In genomic region chr1:194052514-194053333, GRCh38 we compare ENCODE assay signal across 15 cellular contexts.
DNase-seq lines count a peak whose midpoint lies in the region; ATAC-seq and TF ChIP-seq lines count a peak whose summit lies in the region.
"Had no signal": no experiment of that assay in that cellular context is flagged by ENCODE, and none has a peak within 500 bp of the region (broad histone marks: within the 10 kb centered on the region; RNA-seq: fewer than 3 reads in every experiment).

No MANE protein-coding gene starts in this region.

- H3K14ac ChIP-seq in mesenchymal stem cell (ENCODE audit: low read length in 2 of 2): no peak overlapping the region

- POLR2A ChIA-PET in activated CD8-positive, alpha-beta T cell treated with anti-CD3 and anti-CD28 coated beads, Interleukin-2, amount 10 ng/mL, durations not matched to agents 7 days and 5 days (lab: Charles Lee): no interaction called here

- H3K79me1 ChIP-seq in mesenchymal stem cell (replicated peaks; ENCODE audit: low read length, poor library complexity, severe bottlenecking): no peaks in the 10 kb centered on the region

- no peaks in the 10 kb centered on the region for H3K9me3 ChIP-seq in upper lobe of right lung
- H3K9me3 ChIP-seq in mesenchymal stem cell (ENCODE audit: control insufficient read depth, low read length): peaks cover 4% of the 10 kb centered on the region
- H3K9me3 ChIP-seq in ascending aorta: no peaks in the 10 kb centered on the region
- H3K9me3 ChIP-seq: right atrium auricular region, tibial artery had no signal

- peak overlapping the region; percentile 93 for H3K27ac Mint-ChIP-seq in activated naive CD4-positive, alpha-beta T cell treated with anti-CD3 and anti-CD28 coated beads, Interleukin-2, amount 50 U/mL, for 24 hours
- H3K27ac Mint-ChIP-seq in activated CD8-positive, alpha-beta T cell treated with anti-CD3 and anti-CD28 coated beads, Interleukin-2, amount 10 ng/mL, durations not matched to agents 7 days and 5 days: peak overlapping the region; percentile 86

- no peak overlapping the region for H3K27ac ChIP-seq in upper lobe of right lung
- H3K27ac ChIP-seq in mesenchymal stem cell (ENCODE audit: low read length, poor library complexity, severe bottlenecking): no peak overlapping the region
- H3K27ac ChIP-seq in ascending aorta: no peak overlapping the region
- H3K27ac ChIP-seq: right atrium auricular region, tibial artery had no signal

- H2AFZ ChIP-seq in mesenchymal stem cell (ENCODE audit: low read depth, low read length): no peak overlapping the region

- no peaks in the 10 kb centered on the region for H3K27me3 ChIP-seq in upper lobe of right lung
- H3K27me3 ChIP-seq in mesenchymal stem cell (ENCODE audit: control insufficient read depth in 1 of 2, insufficient read depth in 1 of 2, low read length in 2 of 2): no peaks in the 10 kb centered on the region
- H3K27me3 ChIP-seq in ascending aorta: no peaks in the 10 kb centered on the region
- H3K27me3 ChIP-seq: right atrium auricular region, tibial artery had no signal

- H3K4me2 ChIP-seq in mesenchymal stem cell (ENCODE audit: low read length, poor library complexity, severe bottlenecking): no peak overlapping the region

- H2BK15ac ChIP-seq in mesenchymal stem cell (ENCODE audit: low read depth, poor library complexity, severe bottlenecking): no peak overlapping the region

- no peaks in the 10 kb centered on the region for H3K36me3 Mint-ChIP-seq in activated naive CD4-positive, alpha-beta T cell treated with anti-CD3 and anti-CD28 coated beads, Interleukin-2, amount 50 U/mL, for 24 hours
- peaks cover 19% of the 10 kb centered on the region for H3K36me3 Mint-ChIP-seq in activated CD8-positive, alpha-beta T cell treated with anti-CD3 and anti-CD28 coated beads, Interleukin-2, amount 10 ng/mL, durations not matched to agents 7 days and 5 days (ENCODE audit: low read depth)

- no peaks in the 10 kb centered on the region for H3K9me3 Mint-ChIP-seq in activated naive CD4-positive, alpha-beta T cell treated with anti-CD3 and anti-CD28 coated beads, Interleukin-2, amount 50 U/mL, for 24 hours
- H3K9me3 Mint-ChIP-seq in activated CD8-positive, alpha-beta T cell treated with anti-CD3 and anti-CD28 coated beads, Interleukin-2, amount 10 ng/mL, durations not matched to agents 7 days and 5 days (ENCODE audit: insufficient read depth): peaks cover 8% of the 10 kb centered on the region

- H3K4me1 Mint-ChIP-seq in activated naive CD4-positive, alpha-beta T cell treated with anti-CD3 and anti-CD28 coated beads, Interleukin-2, amount 50 U/mL, for 24 hours: peaks cover 68% of the 10 kb centered on the region
- peaks cover 45% of the 10 kb centered on the region for H3K4me1 Mint-ChIP-seq in activated CD8-positive, alpha-beta T cell treated with anti-CD3 and anti-CD28 coated beads, Interleukin-2, amount 10 ng/mL, durations not matched to agents 7 days and 5 days (ENCODE audit: low read depth)

- TF ChIP-seq CTCF in upper lobe of right lung (IDR thresholded peaks at IDR 0.05) (no peak), ascending aorta (IDR thresholded peaks at IDR 0.05) (no peak)

- no peak for DNase-seq in activated naive CD4-positive, alpha-beta T cell treated with Interleukin-2 at 50 U/mL for 16 hours
- no peak for DNase-seq in activated CD8-positive, alpha-beta T cell treated with anti-CD3 and anti-CD28 coated beads, Interleukin-2, amount 10 ng/mL, durations not matched to agents 7 days and 5 days
- DNase-seq in upper lobe of right lung (no peak), mesenchymal stem cell (no peak), ascending aorta (ENCODE audit: low spot score in 2 of 2) (no peak), CD1c-positive myeloid dendritic cell (ENCODE audit: extremely low spot score) (no peak)
- DNase-seq: DND-41; NCI-H1436 treated with DMSO at 0.1 percent for 48 hours; NK-92 treated with Interleukin-12 subunit alpha and Interleukin-12 subunit beta, amount 100 ng/mL, for 24 hours; SW 1271; tibial artery had no signal

- no peak overlapping the region for H3K23ac ChIP-seq in mesenchymal stem cell (ENCODE audit: low read length in 2 of 2)

- ATAC-seq in HG02885 (IDR thresholded peaks at IDR 0.05; ENCODE audit: poor library complexity, unreplicated experiment) (peak; percentile 60), upper lobe of right lung (peak; percentile 65)
- peak; percentile 55 for ATAC-seq in activated CD8-positive, alpha-beta T cell treated with anti-CD3 and anti-CD28 coated beads, Interleukin-2, amount 10 ng/mL, durations not matched to agents 7 days and 5 days
- ATAC-seq: esophagus mucosa had no signal

- WGBS in mesenchymal stem cell: 88% methylated on average over 2 of the region's 2 CpGs

- no peak overlapping the region for H4K8ac ChIP-seq in mesenchymal stem cell (ENCODE audit: low read length)

- H3K9ac ChIP-seq in mesenchymal stem cell (ENCODE audit: low read length): no peak overlapping the region

- H2BK12ac ChIP-seq in mesenchymal stem cell (ENCODE audit: low read length in 2 of 2): no peak overlapping the region

- no peaks in the 10 kb centered on the region for H3K27me3 Mint-ChIP-seq in activated naive CD4-positive, alpha-beta T cell treated with anti-CD3 and anti-CD28 coated beads, Interleukin-2, amount 50 U/mL, for 24 hours
- no peaks in the 10 kb centered on the region for H3K27me3 Mint-ChIP-seq in activated CD8-positive, alpha-beta T cell treated with anti-CD3 and anti-CD28 coated beads, Interleukin-2, amount 10 ng/mL, durations not matched to agents 7 days and 5 days (ENCODE audit: low read depth)

- H2BK120ac ChIP-seq in mesenchymal stem cell (ENCODE audit: low read depth, low read length): no peak overlapping the region

- no peak overlapping the region for H3K18ac ChIP-seq in mesenchymal stem cell (ENCODE audit: low read depth in 1 of 2, low read length in 2 of 2)

- no peaks in the 10 kb centered on the region for H3K4me1 ChIP-seq in upper lobe of right lung
- no peaks in the 10 kb centered on the region for H3K4me1 ChIP-seq in mesenchymal stem cell (ENCODE audit: control insufficient read depth, insufficient read depth, low read depth, low read length)
- no peaks in the 10 kb centered on the region for H3K4me1 ChIP-seq in ascending aorta
- H3K4me1 ChIP-seq: right atrium auricular region, tibial artery had no signal

- CTCF ChIA-PET in activated CD8-positive, alpha-beta T cell treated with anti-CD3 and anti-CD28 coated beads, Interleukin-2, amount 10 ng/mL, durations not matched to agents 7 days and 5 days (lab: Charles Lee): no interaction called here

- H3K36me3 ChIP-seq in upper lobe of right lung (no peaks in the 10 kb centered on the region), mesenchymal stem cell (ENCODE audit: control insufficient read depth in 1 of 2, insufficient read depth in 2 of 2, low read depth in 1 of 2, low read length in 2 of 2) (no peaks in the 10 kb centered on the region), ascending aorta (no peaks in the 10 kb centered on the region)
- H3K36me3 ChIP-seq: right atrium auricular region, tibial artery had no signal

- H2BK5ac ChIP-seq in mesenchymal stem cell (ENCODE audit: low read depth, low read length, poor library complexity, severe bottlenecking): no peak overlapping the region

- no peak overlapping the region for H4K91ac ChIP-seq in mesenchymal stem cell (ENCODE audit: low read length)

- H2AK5ac ChIP-seq in mesenchymal stem cell (ENCODE audit: low read length, severe bottlenecking): no peak overlapping the region

- H3K4ac ChIP-seq in mesenchymal stem cell (ENCODE audit: low read depth in 1 of 2, low read length in 2 of 2): no peak overlapping the region

- intact Hi-C loops in upper lobe of right lung (cut with DNase I): no loop called here
- intact Hi-C loops in ascending aorta (cut with DNase I): no loop called here

- H3K4me3 Mint-ChIP-seq in activated naive CD4-positive, alpha-beta T cell treated with anti-CD3 and anti-CD28 coated beads, Interleukin-2, amount 50 U/mL, for 24 hours: peak overlapping the region; percentile 49
- H3K4me3 Mint-ChIP-seq in activated CD8-positive, alpha-beta T cell treated with anti-CD3 and anti-CD28 coated beads, Interleukin-2, amount 10 ng/mL, durations not matched to agents 7 days and 5 days: peak overlapping the region; percentile 44

- H3K4me3 ChIP-seq in upper lobe of right lung (no peak overlapping the region), mesenchymal stem cell (ENCODE audit: insufficient read depth in 1 of 2, low read depth in 1 of 2, low read length in 2 of 2) (no peak overlapping the region), ascending aorta (no peak overlapping the region)
- H3K4me3 ChIP-seq: right atrium auricular region, tibial artery had no signal
